In the genomic region with DNA sequence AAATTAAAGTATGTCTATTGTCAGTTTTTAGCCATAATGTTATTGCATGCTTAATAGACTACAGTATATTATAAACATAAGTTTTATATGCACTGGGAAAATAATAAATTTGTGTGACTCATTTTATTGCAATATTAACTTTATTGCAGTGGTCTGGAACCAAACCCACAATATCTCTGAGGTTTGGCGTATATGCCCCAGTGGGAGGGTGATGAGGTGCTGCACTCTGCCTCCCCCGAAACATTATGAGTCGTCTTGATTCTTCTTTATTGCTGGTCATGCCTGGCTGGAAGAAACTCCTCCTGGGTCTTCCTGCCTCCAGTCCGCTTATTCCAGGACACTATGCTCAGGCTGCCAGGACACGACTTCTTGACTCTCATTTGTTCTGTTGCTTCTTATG, we compare ENCODE assay signal across 18 cellular contexts.
"Had no signal": no experiment of that assay in that cellular context is flagged by ENCODE, and none has a peak within 500 bp of the region (broad histone marks: within the 10 kb centered on the region; RNA-seq: fewer than 3 reads in every experiment).

No MANE protein-coding gene starts in this region.

- H3K9me3 Mint-ChIP-seq: naive thymus-derived CD8-positive, alpha-beta T cell; stimulated activated naive B cell treated with anti-CD40 and anti-IgM and Interleukin-4, amounts not matched to agents 10 μg/mL and 1 μg/mL and 100 μg/mL, for 72 hours; stimulated activated naive CD8-positive, alpha-beta T cell treated with anti-CD3 and anti-CD28 coated beads, Interleukin-15, amount 100 ng/mL, for 72 hours had no signal

- H3K4me3 ChIP-seq: coronary artery, heart left ventricle, mucosa of descending colon, skin epidermis, thoracic aorta, transverse colon had no signal

- H3K27ac Mint-ChIP-seq: naive thymus-derived CD8-positive, alpha-beta T cell; stimulated activated naive B cell treated with anti-CD40 and anti-IgM and Interleukin-4, amounts not matched to agents 10 μg/mL and 1 μg/mL and 100 μg/mL, for 72 hours; stimulated activated naive CD8-positive, alpha-beta T cell treated with anti-CD3 and anti-CD28 coated beads, Interleukin-15, amount 100 ng/mL, for 72 hours had no signal

- ATAC-seq: heart left ventricle; left colon; mucosa of descending colon; naive thymus-derived CD8-positive, alpha-beta T cell; sciatic nerve; stimulated activated naive B cell treated with anti-CD40 and anti-IgM and Interleukin-4, amounts not matched to agents 10 μg/mL and 1 μg/mL and 100 μg/mL, for 72 hours; stimulated activated naive CD8-positive, alpha-beta T cell treated with anti-CD3 and anti-CD28 coated beads, Interleukin-15, amount 100 ng/mL, for 72 hours had no signal

- H3K27me3 Mint-ChIP-seq: stimulated activated naive CD8-positive, alpha-beta T cell treated with anti-CD3 and anti-CD28 coated beads, Interleukin-15, amount 100 ng/mL, for 72 hours had no signal

- DNase-seq: effector CD4-positive, alpha-beta T cell; foreskin melanocyte; heart left ventricle; hippocampal formation; left colon; mucosa of descending colon; naive thymus-derived CD8-positive, alpha-beta T cell; stimulated activated CD4-positive, alpha-beta T cell treated with anti-CD3 and anti-CD28 coated beads, Interleukin-2, amount 100 ng/mL, for 24 hours; stimulated activated CD4-positive, alpha-beta T cell treated with anti-CD3 and anti-CD28 coated beads, Interleukin-4, amount 100 ng/mL, for 4 hours; stimulated activated naive B cell treated with anti-CD40 and anti-IgM and Interleukin-4, amounts not matched to agents 10 μg/mL and 1 μg/mL and 100 μg/mL, for 72 hours; stimulated activated naive CD8-positive, alpha-beta T cell treated with anti-CD3 and anti-CD28 coated beads, Interleukin-15, amount 100 ng/mL, for 72 hours; substantia nigra; transverse colon had no signal

- H3K4me1 ChIP-seq: transverse colon had no signal

- H3K4me3 Mint-ChIP-seq: naive thymus-derived CD8-positive, alpha-beta T cell; stimulated activated naive B cell treated with anti-CD40 and anti-IgM and Interleukin-4, amounts not matched to agents 10 μg/mL and 1 μg/mL and 100 μg/mL, for 72 hours; stimulated activated naive CD8-positive, alpha-beta T cell treated with anti-CD3 and anti-CD28 coated beads, Interleukin-15, amount 100 ng/mL, for 72 hours had no signal

- H3K36me3 ChIP-seq: heart left ventricle, neutrophil, thoracic aorta, transverse colon had no signal

- H3K27me3 ChIP-seq: heart left ventricle, neutrophil, transverse colon had no signal

- H3K9me3 ChIP-seq: heart left ventricle, mucosa of descending colon, neutrophil, thoracic aorta, transverse colon had no signal

- H3K27ac ChIP-seq: coronary artery, heart left ventricle, neutrophil, skin epidermis, thoracic aorta, transverse colon had no signal

- H3K36me3 Mint-ChIP-seq: naive thymus-derived CD8-positive, alpha-beta T cell; stimulated activated naive B cell treated with anti-CD40 and anti-IgM and Interleukin-4, amounts not matched to agents 10 μg/mL and 1 μg/mL and 100 μg/mL, for 72 hours had no signal

- H3K4me1 Mint-ChIP-seq: naive thymus-derived CD8-positive, alpha-beta T cell; stimulated activated naive B cell treated with anti-CD40 and anti-IgM and Interleukin-4, amounts not matched to agents 10 μg/mL and 1 μg/mL and 100 μg/mL, for 72 hours; stimulated activated naive CD8-positive, alpha-beta T cell treated with anti-CD3 and anti-CD28 coated beads, Interleukin-15, amount 100 ng/mL, for 72 hours had no signal
